ENCODE assay signal across 16 cellular contexts in the genomic region with DNA sequence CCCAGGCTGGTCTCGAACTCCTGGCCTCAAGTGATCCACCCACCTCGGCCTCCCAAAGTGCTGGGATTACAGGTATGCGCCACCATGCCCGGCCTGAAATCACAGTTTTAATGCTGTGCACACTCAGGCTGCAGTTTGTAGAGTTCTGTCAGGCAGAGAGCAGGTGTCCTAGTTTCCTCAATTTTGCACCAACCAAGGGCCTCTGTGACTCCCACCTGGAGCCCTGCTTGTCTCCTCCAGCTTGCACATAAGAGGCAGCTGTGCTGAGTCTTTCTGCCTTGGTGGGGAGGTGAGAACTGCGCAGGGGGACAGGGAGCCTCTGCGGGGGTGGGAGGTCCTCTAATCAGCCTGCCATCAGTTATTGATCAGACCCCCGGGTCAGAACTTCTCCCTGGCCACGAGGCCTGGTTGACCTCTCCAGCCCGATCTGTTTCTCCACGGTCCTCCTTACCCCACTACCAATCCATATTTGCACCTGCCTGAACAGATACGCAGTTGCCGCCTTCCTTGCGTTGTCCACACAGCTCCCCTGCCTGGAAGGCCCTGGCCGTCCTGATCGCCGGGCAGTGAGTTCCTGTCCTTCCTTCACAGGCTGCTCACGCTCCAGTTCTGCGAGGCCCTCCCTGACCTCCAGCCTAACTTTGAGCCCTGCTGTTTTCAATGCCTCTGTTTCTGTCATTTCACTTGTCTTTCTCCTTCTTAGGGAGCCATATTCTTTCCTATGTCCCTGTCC. TPM values are rescaled to one million over a fixed set of nuclear protein-coding genes. Genes with fewer than 3 reads are reported as not detected.
DNase-seq lines count a peak whose midpoint lies in the region; ATAC-seq and TF ChIP-seq lines count a peak whose summit lies in the region.
"Had no signal": no experiment of that assay in that cellular context is flagged by ENCODE, and none has a peak within 500 bp of the region (broad histone marks: within the 10 kb centered on the region; RNA-seq: fewer than 3 reads in every experiment).

No MANE protein-coding gene starts in this region.

- DNase-seq in IMR-90: no peak
- DNase-seq in naive B cell: no peak
- no peak for DNase-seq in NCI-H2196 treated with DMSO at 0.1 percent for 48 hours (lab: John Stamatoyannopoulos, UW; ENCODE audit: unreplicated experiment)
- no peak for DNase-seq in stimulated activated CD4-positive, alpha-beta T cell treated with anti-CD3 and anti-CD28 coated beads, Interleukin-12 subunit alpha, Interleukin-12 subunit beta, amount 100 ng/mL, for 4 hours
- DNase-seq in activated CD4-positive, alpha-beta memory T cell treated with anti-CD3 and anti-CD28 coated beads, Interleukin-2, amount 10 ng/mL, durations not matched to agents 7 days and 5 days: no peak
- DNase-seq: C1 segment of cervical spinal cord, H9, NCI-H1105 treated with DMSO at 0.1 percent for 48 hours, NCI-H1694 treated with DMSO at 0.1 percent for 48 hours, NCI-H2107, NCI-H345, NCI-H524 treated with DMSO at 0.1 percent for 48 hours, SJCRH30 had no signal

- peaks cover 53% of the 10 kb centered on the region for H3K4me1 ChIP-seq in BLaER1
- peaks cover 7% of the 10 kb centered on the region for H3K4me1 ChIP-seq in IMR-90 (ENCODE audit: control insufficient read depth, insufficient read depth, low read length)
- H3K4me1 ChIP-seq: SJCRH30 had no signal

- H2AFZ ChIP-seq in IMR-90 (replicated peaks; ENCODE audit: low read length, poor library complexity): peak overlapping the region; percentile 59

- peaks cover 12% of the 10 kb centered on the region for H3K9me1 ChIP-seq in IMR-90 (ENCODE audit: insufficient read depth, low read length)

- BruUV-seq in IMR-90 (replicated peaks; lab: Mats Ljungman, UMichigan): no TSS peak

- H2BK15ac ChIP-seq in IMR-90 (ENCODE audit: low read depth, low read length): no peak overlapping the region

- no peak overlapping the region for H3K9ac ChIP-seq in BLaER1
- no peak overlapping the region for H3K9ac ChIP-seq in IMR-90 (ENCODE audit: low read depth, low read length)

- H3K4me2 ChIP-seq in BLaER1 (peak overlapping the region; percentile 50), IMR-90 (ENCODE audit: low read depth, low read length) (no peak overlapping the region)

- dilution Hi-C loops in IMR-90 (cut with HindIII; ENCODE audit: low sequenced_read_pairs, unreplicated experiment): no loop called here

- H3K23ac ChIP-seq in IMR-90 (ENCODE audit: low read depth, low read length): no peak overlapping the region

- H3K9me3 ChIP-seq in BLaER1 (peaks cover 7% of the 10 kb centered on the region), IMR-90 (ENCODE audit: control insufficient read depth, insufficient read depth, low read length) (no peaks in the 10 kb centered on the region)

- H4K20me1 ChIP-seq in BLaER1 (no peaks in the 10 kb centered on the region), IMR-90 (ENCODE audit: insufficient read depth, low read length) (no peaks in the 10 kb centered on the region)

- H3K27me3 Mint-ChIP-seq in activated T-helper 17 cell treated with anti-CD3 and anti-CD28 coated beads, Interleukin-2, amount 50 U/mL, for 72 hours: peaks cover 4% of the 10 kb centered on the region
- no peaks in the 10 kb centered on the region for H3K27me3 Mint-ChIP-seq in naive B cell
- no peaks in the 10 kb centered on the region for H3K27me3 Mint-ChIP-seq in activated CD4-positive, alpha-beta memory T cell treated with anti-CD3 and anti-CD28 coated beads, Interleukin-2, amount 10 ng/mL, durations not matched to agents 7 days and 5 days

- no peaks in the 10 kb centered on the region for H3K36me3 Mint-ChIP-seq in activated T-helper 17 cell treated with anti-CD3 and anti-CD28 coated beads, Interleukin-2, amount 50 U/mL, for 72 hours (ENCODE audit: low read depth)
- H3K36me3 Mint-ChIP-seq in naive B cell: peaks cover 6 to 10% of the 10 kb centered on the region in 2 donors
- no peaks in the 10 kb centered on the region for H3K36me3 Mint-ChIP-seq in activated CD4-positive, alpha-beta memory T cell treated with anti-CD3 and anti-CD28 coated beads, Interleukin-2, amount 10 ng/mL, durations not matched to agents 7 days and 5 days (ENCODE audit: low read depth)

- H2BK20ac ChIP-seq in IMR-90 (ENCODE audit: low read depth, low read length): no peak overlapping the region

- no peaks in the 10 kb centered on the region for H3K9me3 Mint-ChIP-seq in activated T-helper 17 cell treated with anti-CD3 and anti-CD28 coated beads, Interleukin-2, amount 50 U/mL, for 72 hours
- H3K9me3 Mint-ChIP-seq in naive B cell: peaks cover 0 to 5% (median 2%) of the 10 kb centered on the region in 7 donors
- H3K9me3 Mint-ChIP-seq in activated CD4-positive, alpha-beta memory T cell treated with anti-CD3 and anti-CD28 coated beads, Interleukin-2, amount 10 ng/mL, durations not matched to agents 7 days and 5 days: no peaks in the 10 kb centered on the region
- H3K9me3 Mint-ChIP-seq: H9 had no signal

- ATAC-seq in IMR-90 (ENCODE audit: low read depth) (no peak), naive B cell (ENCODE audit: low read depth in 2 of 2) (peak; percentile 8 to 15), GM21390 (IDR thresholded peaks at IDR 0.05; ENCODE audit: unreplicated experiment) (no peak)
- no peak for ATAC-seq in activated T-helper 17 cell treated with anti-CD3 and anti-CD28 coated beads, Interleukin-2, amount 50 U/mL, for 72 hours (replicated peaks)

- H4K8ac ChIP-seq in IMR-90 (ENCODE audit: low read depth in 2 of 2, low read length in 2 of 2): no peak overlapping the region

- 86% methylated on average over 11 of the region's 18 CpGs; no CpG with 5 or more reads in 1 of the 2 experiments for WGBS in IMR-90 (ENCODE audit: extremely low coverage in 2 of 2, insufficient read length in 1 of 2), 2 experiments

- in situ Hi-C loops in IMR-90 (cut with MboI; ENCODE audit: low sequenced_read_pairs): no loop called here

- no peak for TF ChIP-seq CTCF in IMR-90 (conservative IDR thresholded peaks at IDR 0.05; ENCODE audit: low read depth, low read length)

- H3K27ac ChIP-seq in BLaER1: no peak overlapping the region
- no peak overlapping the region for H3K27ac ChIP-seq in IMR-90 (ENCODE audit: insufficient read depth, low read length)
- H3K27ac ChIP-seq: SJCRH30 had no signal

- intact Hi-C loops in IMR-90 (cut with micrococcal nuclease): no loop called here

- H3K4ac ChIP-seq in IMR-90 (ENCODE audit: low read depth, low read length): 0 out of 2 replicates have a peak overlapping the region, but pooled peaks have one; percentile 0

- no peak overlapping the region for H3K18ac ChIP-seq in IMR-90 (ENCODE audit: low read depth, low read length)

- no peaks in the 10 kb centered on the region for H3K79me1 ChIP-seq in IMR-90 (ENCODE audit: low read depth in 1 of 2, low read length in 2 of 2)

- no peak overlapping the region for H2AK9ac ChIP-seq in IMR-90 (replicated peaks; ENCODE audit: low read depth, low read length, poor library complexity)

- H3K4me3 ChIP-seq in BLaER1 (no peak overlapping the region), IMR-90 (ENCODE audit: insufficient read depth, low read depth, low read length) (no peak overlapping the region)
- H3K4me3 ChIP-seq: SJCRH30 had no signal

- POLR2A ChIA-PET in IMR-90 (lab: Charles Lee; ENCODE audit: unreplicated experiment): no interaction called here
- POLR2A ChIA-PET in activated CD4-positive, alpha-beta memory T cell treated with anti-CD3 and anti-CD28 coated beads, Interleukin-2, amount 10 ng/mL, durations not matched to agents 7 days and 5 days (lab: Charles Lee): no interaction called here

- no peaks in the 10 kb centered on the region for H3K4me1 Mint-ChIP-seq in activated T-helper 17 cell treated with anti-CD3 and anti-CD28 coated beads, Interleukin-2, amount 50 U/mL, for 72 hours
- peaks cover 43 to 71% (median 60%) of the 10 kb centered on the region in 3 donors for H3K4me1 Mint-ChIP-seq in naive B cell
- H3K4me1 Mint-ChIP-seq in activated CD4-positive, alpha-beta memory T cell treated with anti-CD3 and anti-CD28 coated beads, Interleukin-2, amount 10 ng/mL, durations not matched to agents 7 days and 5 days: peaks cover 18% of the 10 kb centered on the region

- CTCF ChIA-PET in IMR-90 (lab: Yijun Ruan, JAX): no interaction called here
- CTCF ChIA-PET in activated CD4-positive, alpha-beta memory T cell treated with anti-CD3 and anti-CD28 coated beads, Interleukin-2, amount 10 ng/mL, durations not matched to agents 7 days and 5 days (lab: Charles Lee): no interaction called here

- H3K14ac ChIP-seq in IMR-90 (replicated peaks; ENCODE audit: low read depth, low read length): no peak overlapping the region

- H3K4me3 Mint-ChIP-seq in activated T-helper 17 cell treated with anti-CD3 and anti-CD28 coated beads, Interleukin-2, amount 50 U/mL, for 72 hours: no peak overlapping the region
- peak overlapping the region in 7 of 8 donors; percentile 42 to 89 (median 67) for H3K4me3 Mint-ChIP-seq in naive B cell
- no peak overlapping the region for H3K4me3 Mint-ChIP-seq in activated CD4-positive, alpha-beta memory T cell treated with anti-CD3 and anti-CD28 coated beads, Interleukin-2, amount 10 ng/mL, durations not matched to agents 7 days and 5 days
- H3K4me3 Mint-ChIP-seq: H9 had no signal

- H3K36me3 ChIP-seq in BLaER1: no peaks in the 10 kb centered on the region
- H3K36me3 ChIP-seq in IMR-90 (ENCODE audit: control insufficient read depth, insufficient read depth, low read length): no peaks in the 10 kb centered on the region
- H3K36me3 ChIP-seq: SJCRH30 had no signal

- peak overlapping the region; percentile 47; the same call in 1 of the 2 replicates for H2AK5ac ChIP-seq in IMR-90 (ENCODE audit: low read depth, low read length)

- TF ChIP-seq POLR2A in IMR-90 (IDR thresholded peaks at IDR 0.05; ENCODE audit: low read depth, low read length): no peak

- no peak overlapping the region for H4K5ac ChIP-seq in IMR-90 (ENCODE audit: low read depth, low read length)

- H3K27ac Mint-ChIP-seq in activated T-helper 17 cell treated with anti-CD3 and anti-CD28 coated beads, Interleukin-2, amount 50 U/mL, for 72 hours: peak overlapping the region; percentile 53
- peak overlapping the region; percentile 22 to 98 (median 92) for H3K27ac Mint-ChIP-seq in naive B cell
- H3K27ac Mint-ChIP-seq in activated CD4-positive, alpha-beta memory T cell treated with anti-CD3 and anti-CD28 coated beads, Interleukin-2, amount 10 ng/mL, durations not matched to agents 7 days and 5 days: no peak overlapping the region
- H3K27ac Mint-ChIP-seq: H9 had no signal

- H3K56ac ChIP-seq in IMR-90 (ENCODE audit: extremely low read depth, insufficient read depth, low read length): no peak overlapping the region

- H4K91ac ChIP-seq in IMR-90 (ENCODE audit: insufficient read depth, low read depth, low read length): no peak overlapping the region

- no peaks in the 10 kb centered on the region for H3K27me3 ChIP-seq in BLaER1
- no peaks in the 10 kb centered on the region for H3K27me3 ChIP-seq in IMR-90 (ENCODE audit: control insufficient read depth, insufficient read depth, low read length)
- H3K27me3 ChIP-seq: SJCRH30 had no signal

- H2BK120ac ChIP-seq in IMR-90 (ENCODE audit: low read depth, low read length): no peak overlapping the region

- TF ChIP-seq RAD21 in IMR-90 (IDR thresholded peaks at IDR 0.05; ENCODE audit: low read length): no peak

- no peak overlapping the region for H2BK5ac ChIP-seq in IMR-90 (ENCODE audit: low read depth, low read length, poor library complexity, severe bottlenecking)

RNA-seq across cellular contexts. Expression of a gene that starts 48.1 kb away (rescaled TPM):
- total RNA-seq in IMR-90 (2012; rRNA removed): 16.9 and 17.7 TPM in 2 replicates
- 8.8 and 10.3 TPM in 2 replicates for polyA plus RNA-seq in IMR-90 (2012; rRNA removed)
- 6.3 and 10.9 TPM in 2 replicates for polyA plus RNA-seq in IMR-90 (2012; cell fraction: cytosol; rRNA removed)
- polyA plus RNA-seq in IMR-90 (2012; cell fraction: nucleus; rRNA removed; ENCODE audit: low replicate concordance): 8.6 and 22.7 TPM in 2 replicates
- total RNA-seq in activated T-helper 17 cell treated with anti-CD3 and anti-CD28 coated beads, Interleukin-2, amount 50 U/mL, for 72 hours: 10 to 100 TPM; 15.0 to 16.5 TPM
- 10 to 100 TPM; 17.2 to 31.9 (median 24.0) TPM for polyA plus RNA-seq in naive B cell (ENCODE audit: low read depth in 6 of 6)
- 10 to 100 TPM; 16.1 to 16.5 TPM for total RNA-seq in activated CD4-positive, alpha-beta memory T cell treated with anti-CD3 and anti-CD28 coated beads, Interleukin-2, amount 10 ng/mL, durations not matched to agents 7 days and 5 days

Comparison
In these comparisons a context has a peak if more than half of its experiments do, and no peak if none do; other contexts are left out.
1. ATAC-seq: peak in naive B cell (2 of 2); none in IMR-90 (single experiment), activated T-helper 17 cell treated with anti-CD3 and anti-CD28 coated beads, Interleukin-2, amount 50 U/mL, for 72 hours (single experiment) and GM21390 (single experiment).
2. H3K4me3 Mint-ChIP-seq: peak in naive B cell (7 of 8); none in activated T-helper 17 cell treated with anti-CD3 and anti-CD28 coated beads, Interleukin-2, amount 50 U/mL, for 72 hours (single experiment) and activated CD4-positive, alpha-beta memory T cell treated with anti-CD3 and anti-CD28 coated beads, Interleukin-2, amount 10 ng/mL, durations not matched to agents 7 days and 5 days (single experiment).